In the genomic region with DNA sequence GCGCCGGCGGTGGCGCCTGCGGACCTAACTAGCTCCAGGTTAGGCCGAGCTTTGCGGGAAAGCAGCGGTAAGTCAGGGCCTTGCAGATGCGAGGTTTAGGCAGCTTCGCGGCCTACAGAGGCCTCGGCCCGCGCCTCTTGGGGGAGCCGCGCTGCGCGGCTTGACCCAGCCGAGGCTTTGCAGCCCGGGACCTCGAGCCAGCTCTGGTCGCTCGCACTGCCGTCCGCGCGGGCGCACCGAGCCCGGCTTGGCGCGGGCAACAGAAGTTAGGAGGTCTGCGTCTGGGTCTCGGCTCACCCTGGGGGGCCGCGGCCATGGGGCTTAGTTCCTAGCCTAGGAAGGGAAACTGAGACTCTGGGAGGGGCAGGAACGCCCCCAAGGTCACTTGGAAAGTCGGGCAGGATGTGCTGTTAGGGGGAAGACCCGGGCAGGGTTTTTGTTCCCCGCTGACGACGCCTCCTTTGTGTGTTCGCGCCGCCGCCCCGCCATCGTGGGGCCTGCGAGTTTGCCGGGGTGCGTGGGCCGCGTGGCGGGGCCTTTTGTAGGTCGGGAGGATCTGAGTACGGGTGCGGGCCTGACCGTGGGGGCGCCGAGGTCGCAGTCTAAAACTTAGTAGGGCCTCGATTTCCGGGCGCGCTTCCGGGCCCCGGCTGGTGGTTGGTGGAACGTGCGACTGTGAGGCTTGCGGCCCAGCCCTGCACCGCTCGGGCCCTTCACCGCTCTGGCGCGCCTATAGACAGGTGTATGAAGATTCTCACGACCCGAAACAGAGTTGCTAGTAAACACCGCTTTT, we compare ENCODE assay signal across 8 cellular contexts. TPM values are rescaled to one million over a fixed set of nuclear protein-coding genes. Genes with fewer than 3 reads are reported as not detected.
DNase-seq lines count a peak whose midpoint lies in the region; FAIRE-seq and TF ChIP-seq lines count a peak whose summit lies in the region.

No MANE protein-coding gene starts in this region.

- peak overlapping the region; percentile 52 for H2AFZ ChIP-seq in GM23248

- peak overlapping the region; percentile 93 for H3K9ac ChIP-seq in GM23248

- H3K9me2 ChIP-seq in GM23248 (ENCODE audit: insufficient read depth), result no peaks in the 10 kb centered on the region

- no peak; the same call in 1 of the 2 replicates for TF ChIP-seq POLR2A in GM12891 (IDR thresholded peaks at IDR 0.05; ENCODE audit: low read depth, low read length)

- peak overlapping the region; percentile 98 for H3K4me2 ChIP-seq in GM23248 (ENCODE audit: unreplicated experiment)

- 0 to 1% methylated on average over 57 to 67 of the region's 78 CpGs for WGBS in GM23248 (ENCODE audit: low coverage in 1 of 2, low lambda C conversion rate in 2 of 2, missing lambda C conversion rate in 2 of 2), 2 experiments
- WGBS in ectodermal cell, 2 experiments, result 0 to 1% methylated on average over 78 of the region's 78 CpGs

- peaks cover 26% of the 10 kb centered on the region for H3F3A ChIP-seq in GM23248 (ENCODE audit: insufficient read depth)

- H3K4me1 ChIP-seq in GM23248 (ENCODE audit: insufficient read depth) (peaks cover 17% of the 10 kb centered on the region; the same call in 1 of the 2 replicates), ectodermal cell (ENCODE audit: control insufficient read depth, insufficient read depth, low read length) (peaks cover 8% of the 10 kb centered on the region)

- H3K9me3 ChIP-seq in GM23248 (ENCODE audit: low read depth) (no peaks in the 10 kb centered on the region), KOPT-K1 (ENCODE audit: insufficient read depth, low read length, poor library complexity, severe bottlenecking) (no peaks in the 10 kb centered on the region), ectodermal cell (ENCODE audit: control insufficient read depth, low read length) (no peaks in the 10 kb centered on the region)

- H3K36me3 ChIP-seq in GM23248 (ENCODE audit: low read depth) (peaks cover 11% of the 10 kb centered on the region), KOPT-K1 (ENCODE audit: insufficient read depth, low read length) (peaks cover 38% of the 10 kb centered on the region), ectodermal cell (ENCODE audit: control insufficient read depth, insufficient read depth, low read length) (peaks cover 19% of the 10 kb centered on the region)

- peak overlapping the region; percentile 93 for H3K4me3 ChIP-seq in GM23248
- peak overlapping the region; percentile 98 for H3K4me3 ChIP-seq in ectodermal cell (ENCODE audit: insufficient read depth, low read depth, low read length)

- H3K79me2 ChIP-seq in GM23248 (ENCODE audit: insufficient read depth), result peaks cover 76% of the 10 kb centered on the region

- H4K20me1 ChIP-seq in GM23248 (ENCODE audit: insufficient read depth), result no peaks in the 10 kb centered on the region; the same call in 1 of the 2 replicates

- H3K27ac ChIP-seq in GM23248 (peak overlapping the region; percentile 79), KOPT-K1 (ENCODE audit: low read depth, low read length, poor library complexity, severe bottlenecking) (peak overlapping the region; percentile 94), ectodermal cell (ENCODE audit: insufficient read depth, low read depth, low read length, poor library complexity, severe bottlenecking) (peak overlapping the region; percentile 81)

- FAIRE-seq in GM12891 (lab: Jason Lieb, UNC), result peak; percentile 79

- in situ Hi-C loops in GM23248 (cut with MboI), result no loop called here

- H3K27me3 ChIP-seq in GM23248 (replicated peaks; ENCODE audit: insufficient read depth) (no peaks in the 10 kb centered on the region), ectodermal cell (ENCODE audit: control insufficient read depth, insufficient read depth, low read length, poor library complexity, severe bottlenecking) (no peaks in the 10 kb centered on the region)

- peak; percentile 68 for DNase-seq in GM12891 (ENCODE audit: insufficient read length, low spot score)
- peak; percentile 63 for DNase-seq in GM23248
- DNase-seq in activated CD4-positive, alpha-beta T cell treated with anti-CD3 and anti-CD28 coated beads, Interleukin-2, amount 50 U/mL, for 24 hours (ENCODE audit: low read depth in 1 of 2, low spot score in 1 of 2), result peak; percentile 43 to 62
- peak; percentile 38 for DNase-seq in mucosa of gallbladder (ENCODE audit: low spot score)
- peak; percentile 84 for DNase-seq in stimulated activated CD8-positive, alpha-beta memory T cell treated with anti-CD3 and anti-CD28 coated beads, Interleukin-4, amount 100 ng/mL, for 48 hours
- DNase-seq in Ammon's horn (ENCODE audit: low spot score), result no peak

TF ChIP-seq in GM12891, 5 proteins besides CTCF, POLR2A, EP300 and RAD21:
- TF ChIP-seq PAX5 (IDR thresholded peaks at IDR 0.05; ENCODE audit: insufficient read depth, low read length, severe bottlenecking) (peak; percentile 39), SPI1 (IDR thresholded peaks at IDR 0.05; ENCODE audit: low read depth, low read length) (no peak), TAF1 (IDR thresholded peaks at IDR 0.05; ENCODE audit: low read depth, low read length) (0 out of 2 replicates have a peak, but pooled peaks have one; percentile 26), POLR2AphosphoS5 (IDR thresholded peaks at IDR 0.05; ENCODE audit: low read depth, low read length) (no peak; the same call in none of the 2 replicates), POU2F2 (IDR thresholded peaks at IDR 0.05; ENCODE audit: low read depth, low read length) (no peak)

RNA-seq across cellular contexts. Expression of a gene that starts 0.5 kb away (rescaled TPM):
- polyA plus RNA-seq in GM12891 (2012; ENCODE audit: low read depth, missing spikeins), result 52.9 TPM
- 66.5 and 67.5 TPM in 2 replicates for total RNA-seq in GM23248 (2014; rRNA removed; shearing (Covaris generic))
- polyA plus RNA-seq in GM23248 (2016; fragmentation: Nextera tagmentation; extraction: Ambion mirVana), result 63.1 and 67.8 TPM in 2 replicates
- polyA plus RNA-seq in ectodermal cell (2013, experiment 1 of 4), result 83.2 TPM
- 87.6 TPM for polyA plus RNA-seq in ectodermal cell (2013, experiment 2 of 4)
- 63.2 TPM for polyA plus RNA-seq in ectodermal cell (2013, experiment 3 of 4)
- 59.5 TPM for polyA plus RNA-seq in ectodermal cell (2013, experiment 4 of 4)
- 52.3 TPM for total RNA-seq in mucosa of gallbladder

RNA-seq across cellular contexts. Expression of a gene that starts 50.6 kb away (rescaled TPM):
- not detected for polyA plus RNA-seq in GM12891 (2012; ENCODE audit: low read depth, missing spikeins)
- not detected in 2 replicates for total RNA-seq in GM23248 (2014; rRNA removed; shearing (Covaris generic))
- not detected in 2 replicates for polyA plus RNA-seq in GM23248 (2016; fragmentation: Nextera tagmentation; extraction: Ambion mirVana)
- not detected for polyA plus RNA-seq in ectodermal cell (2013, experiment 1 of 4)
- not detected for polyA plus RNA-seq in ectodermal cell (2013, experiment 2 of 4)
- polyA plus RNA-seq in ectodermal cell (2013, experiment 3 of 4), result not detected
- not detected for polyA plus RNA-seq in ectodermal cell (2013, experiment 4 of 4)
- 1.3 TPM for total RNA-seq in mucosa of gallbladder

RNA-seq across cellular contexts. Expression of a gene that starts 50.9 kb away (rescaled TPM):
- polyA plus RNA-seq in GM12891 (2012; ENCODE audit: low read depth, missing spikeins), result 0.36 TPM
- 8.9 and 9.6 TPM in 2 replicates for total RNA-seq in GM23248 (2014; rRNA removed; shearing (Covaris generic))
- 4.6 and 4.8 TPM in 2 replicates for polyA plus RNA-seq in GM23248 (2016; fragmentation: Nextera tagmentation; extraction: Ambion mirVana)
- polyA plus RNA-seq in ectodermal cell (2013, experiment 1 of 4), result 0.33 TPM
- 0.16 TPM for polyA plus RNA-seq in ectodermal cell (2013, experiment 2 of 4)
- 0.27 TPM for polyA plus RNA-seq in ectodermal cell (2013, experiment 3 of 4)
- 0.12 TPM for polyA plus RNA-seq in ectodermal cell (2013, experiment 4 of 4)
- total RNA-seq in mucosa of gallbladder, result 31.1 TPM
